In genomic region chr1:23120383-23120782, GRCh38 we compare ENCODE assay signal across 15 cellular contexts.
"Had no signal": no experiment of that assay in that cellular context is flagged by ENCODE, and none has a peak within 500 bp of the region (broad histone marks: within the 10 kb centered on the region; RNA-seq: fewer than 3 reads in every experiment).

No MANE protein-coding gene starts in this region.

- H3K36me3 Mint-ChIP-seq: neural progenitor cell; stimulated activated naive B cell treated with anti-CD40 and anti-IgM and Interleukin-4, amounts not matched to agents 10 μg/mL and 1 μg/mL and 100 μg/mL, for 72 hours had no signal

- H3K27me3 Mint-ChIP-seq: stimulated activated naive B cell treated with anti-CD40 and anti-IgM and Interleukin-4, amounts not matched to agents 10 μg/mL and 1 μg/mL and 100 μg/mL, for 72 hours had no signal

- ATAC-seq: left lung; right lobe of liver; stimulated activated naive B cell treated with anti-CD40 and anti-IgM and Interleukin-4, amounts not matched to agents 10 μg/mL and 1 μg/mL and 100 μg/mL, for 72 hours had no signal

- H3K27ac Mint-ChIP-seq: neural progenitor cell; stimulated activated naive B cell treated with anti-CD40 and anti-IgM and Interleukin-4, amounts not matched to agents 10 μg/mL and 1 μg/mL and 100 μg/mL, for 72 hours had no signal

- H3K4me3 ChIP-seq: left lung, neural progenitor cell, right lobe of liver, upper lobe of left lung had no signal

- DNase-seq: activated CD4-positive, alpha-beta T cell treated with anti-CD3 and anti-CD28 coated beads for 4 hours; activated effector memory CD4-positive, alpha-beta T cell treated with Interleukin-2 at 50 U/mL for 16 hours; foreskin melanocyte; heart left ventricle; left lung; mesendoderm; posterior cingulate gyrus; right lobe of liver; spleen; stimulated activated CD4-positive, alpha-beta T cell treated with anti-CD3 and anti-CD28 coated beads, Interleukin-1b, Interleukin-23, amount 100 ng/mL, for 48 hours; stimulated activated naive B cell treated with anti-CD40 and anti-IgM and Interleukin-4, amounts not matched to agents 10 μg/mL and 1 μg/mL and 100 μg/mL, for 72 hours; upper lobe of left lung; WERI-Rb-1 had no signal

- H3K9me3 ChIP-seq: ascending aorta, heart left ventricle, left lung, right lobe of liver, spleen, upper lobe of left lung had no signal

- H3K27ac ChIP-seq: neural progenitor cell, WERI-Rb-1 had no signal

- H3K9me3 Mint-ChIP-seq: neural progenitor cell; stimulated activated naive B cell treated with anti-CD40 and anti-IgM and Interleukin-4, amounts not matched to agents 10 μg/mL and 1 μg/mL and 100 μg/mL, for 72 hours had no signal

- H3K36me3 ChIP-seq: ascending aorta, heart left ventricle, left lung, neural progenitor cell, right lobe of liver, spleen, upper lobe of left lung, WERI-Rb-1 had no signal

- H3K4me3 Mint-ChIP-seq: neural progenitor cell; stimulated activated naive B cell treated with anti-CD40 and anti-IgM and Interleukin-4, amounts not matched to agents 10 μg/mL and 1 μg/mL and 100 μg/mL, for 72 hours had no signal

- H3K27me3 ChIP-seq: ascending aorta, heart left ventricle, neural progenitor cell, right lobe of liver, spleen, upper lobe of left lung had no signal
